Comparison of ENCODE assay signal across 27 cellular contexts in genomic region chr11:70064726-70065317, GRCh38. TPM values are rescaled to one million over a fixed set of nuclear protein-coding genes. Genes with fewer than 3 reads are reported as not detected.
DNase-seq lines count a peak whose midpoint lies in the region; ATAC-seq, FAIRE-seq and TF ChIP-seq lines count a peak whose summit lies in the region.
"Had no signal": no experiment of that assay in that cellular context is flagged by ENCODE, and none has a peak within 500 bp of the region (broad histone marks: within the 10 kb centered on the region; RNA-seq: fewer than 3 reads in every experiment).

No MANE protein-coding gene starts in this region.

- no peaks in the 10 kb centered on the region for H3K4me1 Mint-ChIP-seq in activated CD4-positive, alpha-beta memory T cell treated with anti-CD3 and anti-CD28 coated beads, Interleukin-2, amount 10 ng/mL, durations not matched to agents 7 days and 5 days
- H3K4me1 Mint-ChIP-seq in activated CD4-positive, alpha-beta memory T cell treated with anti-CD3 and anti-CD28 coated beads for 36 hours (ENCODE audit: low read depth): no peaks in the 10 kb centered on the region
- H3K4me1 Mint-ChIP-seq in HFFc6 (ENCODE audit: low read depth): no peaks in the 10 kb centered on the region
- H3K4me1 Mint-ChIP-seq: CD4-positive, CD25-positive, alpha-beta regulatory T cell had no signal

- dilution Hi-C loops in keratinocyte (cut with MboI; ENCODE audit: extremely low pct_ligation_motif_present, low sequenced_read_pairs): no loop called here

- H3K4me3 Mint-ChIP-seq in activated CD4-positive, alpha-beta memory T cell treated with anti-CD3 and anti-CD28 coated beads, Interleukin-2, amount 10 ng/mL, durations not matched to agents 7 days and 5 days: no peak overlapping the region
- H3K4me3 Mint-ChIP-seq in activated CD4-positive, alpha-beta memory T cell treated with anti-CD3 and anti-CD28 coated beads for 36 hours: no peak overlapping the region
- H3K4me3 Mint-ChIP-seq in HFFc6: no peak overlapping the region
- H3K4me3 Mint-ChIP-seq: activated T-cell treated with anti-CD3 and anti-CD28 coated beads, Interleukin-2, amount 50 U/mL, for 72 hours; CD4-positive, CD25-positive, alpha-beta regulatory T cell had no signal

- CTCF ChIA-PET in activated CD4-positive, alpha-beta memory T cell treated with anti-CD3 and anti-CD28 coated beads, Interleukin-2, amount 10 ng/mL, durations not matched to agents 7 days and 5 days (lab: Charles Lee): interaction anchor here (0.8 kb wide), 1 partner anchor 138 kb away, joined by 3 read pairs; no protein-coding TSS in a partner anchor
- CTCF ChIA-PET in activated CD4-positive, alpha-beta memory T cell treated with anti-CD3 and anti-CD28 coated beads for 36 hours (lab: Charles Lee): no interaction called here

- no peaks in the 10 kb centered on the region for H3K27me3 ChIP-seq in colonic mucosa
- no peaks in the 10 kb centered on the region for H3K27me3 ChIP-seq in keratinocyte (ENCODE audit: control insufficient read depth, extremely low read depth, insufficient read depth, low read length)
- no peaks in the 10 kb centered on the region for H3K27me3 ChIP-seq in thyroid gland
- H3K27me3 ChIP-seq: right lobe of liver had no signal

- H3K27me3 Mint-ChIP-seq in activated CD4-positive, alpha-beta memory T cell treated with anti-CD3 and anti-CD28 coated beads, Interleukin-2, amount 10 ng/mL, durations not matched to agents 7 days and 5 days: peaks cover 9% of the 10 kb centered on the region
- peaks cover 28% of the 10 kb centered on the region for H3K27me3 Mint-ChIP-seq in activated CD4-positive, alpha-beta memory T cell treated with anti-CD3 and anti-CD28 coated beads for 36 hours
- peaks cover 52% of the 10 kb centered on the region for H3K27me3 Mint-ChIP-seq in HFFc6 (ENCODE audit: insufficient read depth)

- H3K36me3 Mint-ChIP-seq in activated CD4-positive, alpha-beta memory T cell treated with anti-CD3 and anti-CD28 coated beads, Interleukin-2, amount 10 ng/mL, durations not matched to agents 7 days and 5 days (ENCODE audit: low read depth): no peaks in the 10 kb centered on the region
- no peaks in the 10 kb centered on the region for H3K36me3 Mint-ChIP-seq in activated CD4-positive, alpha-beta memory T cell treated with anti-CD3 and anti-CD28 coated beads for 36 hours
- H3K36me3 Mint-ChIP-seq in HFFc6 (ENCODE audit: low read depth): no peaks in the 10 kb centered on the region
- H3K36me3 Mint-ChIP-seq: CD4-positive, CD25-positive, alpha-beta regulatory T cell had no signal

- peak overlapping the region; percentile 69 for H3K4me2 ChIP-seq in keratinocyte (ENCODE audit: control insufficient read depth, extremely low read depth, insufficient read depth, low read depth, low read length)

- FAIRE-seq in keratinocyte (lab: Jason Lieb, UNC): peak; percentile 79

- no peaks in the 10 kb centered on the region for H3K9me3 ChIP-seq in colonic mucosa
- H3K9me3 ChIP-seq in keratinocyte (ENCODE audit: control insufficient read depth, low read depth, low read length): no peaks in the 10 kb centered on the region
- H3K9me3 ChIP-seq in thyroid gland: no peaks in the 10 kb centered on the region
- H3K9me3 ChIP-seq: mucosa of descending colon, right lobe of liver had no signal

- no peaks in the 10 kb centered on the region for H3K79me2 ChIP-seq in keratinocyte (ENCODE audit: control insufficient read depth, insufficient read depth, low read length)

- H3K9me3 Mint-ChIP-seq in activated CD4-positive, alpha-beta memory T cell treated with anti-CD3 and anti-CD28 coated beads, Interleukin-2, amount 10 ng/mL, durations not matched to agents 7 days and 5 days: no peaks in the 10 kb centered on the region
- H3K9me3 Mint-ChIP-seq in activated CD4-positive, alpha-beta memory T cell treated with anti-CD3 and anti-CD28 coated beads for 36 hours: no peaks in the 10 kb centered on the region
- H3K9me3 Mint-ChIP-seq in HFFc6: no peaks in the 10 kb centered on the region
- H3K9me3 Mint-ChIP-seq: activated T-cell treated with anti-CD3 and anti-CD28 coated beads, Interleukin-2, amount 50 U/mL, for 72 hours; CD4-positive, CD25-positive, alpha-beta regulatory T cell had no signal

- 28 to 54% methylated on average over 4 to 8 of the region's 8 CpGs for WGBS in thyroid gland, 2 donors

- no peaks in the 10 kb centered on the region for H4K20me1 ChIP-seq in keratinocyte (ENCODE audit: control insufficient read depth, extremely low read depth, insufficient read depth, low read length)

- no peaks in the 10 kb centered on the region for H3K9me1 ChIP-seq in keratinocyte (ENCODE audit: control insufficient read depth, extremely low read depth, insufficient read depth, low read length)

- H3K4me3 ChIP-seq in colonic mucosa (no peak overlapping the region), keratinocyte (ENCODE audit: control insufficient read depth in 2 of 3, extremely low read depth in 1 of 3, insufficient read depth in 2 of 3, low read depth in 1 of 3, low read length in 3 of 3) (no peak overlapping the region), thyroid gland (replicated peaks in 1 of 3) (no peak overlapping the region)
- H3K4me3 ChIP-seq: mucosa of descending colon, right lobe of liver had no signal

- peak; percentile 5 for DNase-seq in activated CD4-positive, alpha-beta memory T cell treated with anti-CD3 and anti-CD28 coated beads, Interleukin-2, amount 10 ng/mL, durations not matched to agents 7 days and 5 days
- DNase-seq in activated CD4-positive, alpha-beta memory T cell treated with anti-CD3 and anti-CD28 coated beads for 36 hours: no peak
- DNase-seq in colonic mucosa: peak; percentile 3
- no peak for DNase-seq in keratinocyte (ENCODE audit: low read depth, low spot score)
- peak; percentile 72 for DNase-seq in thyroid gland
- no peak for DNase-seq in HFFc6
- DNase-seq: 8988T; activated naive CD4-positive, alpha-beta T cell treated with anti-CD3 and anti-CD28 coated beads, Interleukin-2, amount 50 U/mL, for 16 hours; activated T-cell treated with anti-CD3 and anti-CD28 coated beads, Interleukin-2, amount 50 U/mL, for 72 hours; amniotic stem cell; brain microvascular endothelial cell; CD4-positive, CD25-positive, alpha-beta regulatory T cell; cortex of kidney; DND-41; hypothalamus; mucosa of descending colon; NCI-H1436; NCI-H446 treated with DMSO at 0.1 percent for 48 hours; right lobe of liver; stimulated activated CD4-positive, alpha-beta T cell treated with anti-CD3 and anti-CD28 coated beads, Interleukin-4, amount 100 ng/mL, for 1 hour; substantia nigra had no signal

- no peak for TF ChIP-seq POLR2A in thyroid gland (IDR thresholded peaks at IDR 0.05)

- H2AFZ ChIP-seq in keratinocyte (ENCODE audit: control insufficient read depth, low read length): peak overlapping the region; percentile 33

- H3K4me1 ChIP-seq in colonic mucosa: no peaks in the 10 kb centered on the region
- H3K4me1 ChIP-seq in keratinocyte (ENCODE audit: control insufficient read depth, extremely low read depth, insufficient read depth, low read length): peaks cover 29% of the 10 kb centered on the region
- H3K4me1 ChIP-seq in thyroid gland: peaks cover 27 to 51% of the 10 kb centered on the region in 2 donors

- H3K27ac ChIP-seq in colonic mucosa (no peak overlapping the region), keratinocyte (ENCODE audit: control insufficient read depth, insufficient read depth, low read length) (peak overlapping the region; percentile 80), thyroid gland (peak overlapping the region; percentile 14 to 58 (median 57))
- H3K27ac ChIP-seq: brain microvascular endothelial cell, right lobe of liver had no signal

- POLR2A ChIA-PET in activated CD4-positive, alpha-beta memory T cell treated with anti-CD3 and anti-CD28 coated beads, Interleukin-2, amount 10 ng/mL, durations not matched to agents 7 days and 5 days (lab: Charles Lee): no interaction called here
- POLR2A ChIA-PET in activated CD4-positive, alpha-beta memory T cell treated with anti-CD3 and anti-CD28 coated beads for 36 hours (lab: Charles Lee): no interaction called here

- H3K36me3 ChIP-seq in colonic mucosa (no peaks in the 10 kb centered on the region), keratinocyte (ENCODE audit: control insufficient read depth in 2 of 2, extremely low read depth in 1 of 2, insufficient read depth in 2 of 2, low read length in 2 of 2) (no peaks in the 10 kb centered on the region), thyroid gland (no peaks in the 10 kb centered on the region)
- H3K36me3 ChIP-seq: brain microvascular endothelial cell, right lobe of liver had no signal

- H3K9ac ChIP-seq in colonic mucosa (ENCODE audit: low read depth in 2 of 2, low read length in 2 of 2) (no peak overlapping the region), keratinocyte (ENCODE audit: control insufficient read depth, extremely low read depth, insufficient read depth, low read length) (peak overlapping the region; percentile 47)

- H3K27ac Mint-ChIP-seq in activated CD4-positive, alpha-beta memory T cell treated with anti-CD3 and anti-CD28 coated beads, Interleukin-2, amount 10 ng/mL, durations not matched to agents 7 days and 5 days: no peak overlapping the region
- no peak overlapping the region for H3K27ac Mint-ChIP-seq in activated CD4-positive, alpha-beta memory T cell treated with anti-CD3 and anti-CD28 coated beads for 36 hours
- H3K27ac Mint-ChIP-seq in HFFc6: no peak overlapping the region
- H3K27ac Mint-ChIP-seq: activated T-cell treated with anti-CD3 and anti-CD28 coated beads, Interleukin-2, amount 50 U/mL, for 72 hours; CD4-positive, CD25-positive, alpha-beta regulatory T cell had no signal

- TF ChIP-seq CTCF in colonic mucosa (IDR thresholded peaks at IDR 0.05) (no peak), keratinocyte (optimal IDR thresholded peaks at IDR 0.05 in 1 of 3, IDR thresholded peaks at IDR 0.05 in 1 of 3, conservative IDR thresholded peaks at IDR 0.05 in 1 of 3; ENCODE audit: extremely low read depth in 1 of 3, insufficient read depth in 2 of 3, low read length in 3 of 3) (no peak), thyroid gland (IDR thresholded peaks at IDR 0.05) (no peak), HFFc6 (IDR thresholded peaks at IDR 0.05) (no peak)

- ATAC-seq in HG02571 (IDR thresholded peaks at IDR 0.05; ENCODE audit: unreplicated experiment) (no peak), GM18858 (IDR thresholded peaks at IDR 0.05; ENCODE audit: unreplicated experiment) (no peak)
- ATAC-seq: activated T-cell treated with anti-CD3 and anti-CD28 coated beads, Interleukin-2, amount 50 U/mL, for 72 hours; mucosa of descending colon; Right ventricle myocardium inferior had no signal

- intact Hi-C loops in activated CD4-positive, alpha-beta memory T cell treated with anti-CD3 and anti-CD28 coated beads for 36 hours (cut with micrococcal nuclease): no loop called here
- intact Hi-C loops in colonic mucosa (cut with DNase I): no loop called here
- intact Hi-C loops in thyroid gland (cut with DNase I): no loop called here

RNA-seq across cellular contexts. Expression of gene ANO1, which starts 13.3 kb away (rescaled TPM):
- not detected for total RNA-seq in activated CD4-positive, alpha-beta memory T cell treated with anti-CD3 and anti-CD28 coated beads, Interleukin-2, amount 10 ng/mL, durations not matched to agents 7 days and 5 days
- total RNA-seq in activated CD4-positive, alpha-beta memory T cell treated with anti-CD3 and anti-CD28 coated beads for 36 hours: not detected
- total RNA-seq in colonic mucosa (10 to 100 TPM in 1 of 2 donors, 1 to 10 TPM in 1; 8.3 to 16.4 TPM), thyroid gland (10 to 100 TPM; 25.8 to 56.2 (median 35.3) TPM)
- polyA plus RNA-seq in keratinocyte: 9.1 to 158 TPM (median 45.2 TPM) in 3 replicates
- polyA plus RNA-seq in keratinocyte (2011; ENCODE audit: low read depth): 0.95 TPM
- polyA plus RNA-seq in keratinocyte (2011; cell fraction: cytosol; rRNA removed): 25.4 and 26.4 TPM in 2 replicates
- polyA plus RNA-seq in keratinocyte (2011; cell fraction: nucleus; rRNA removed): 54.1 and 62.1 TPM in 2 replicates
- 0.80 and 125 TPM in 2 replicates for polyA plus RNA-seq in keratinocyte (2012; ENCODE audit: low replicate concordance)
- 12.6 to 180 TPM (median 44.4 TPM) in 3 replicates for polyA minus RNA-seq in keratinocyte
- polyA minus RNA-seq in keratinocyte (2011; cell fraction: cytosol; rRNA and poly(A)+ RNA removed): 39.9 TPM
- polyA minus RNA-seq in keratinocyte (2011; cell fraction: nucleus; rRNA and poly(A)+ RNA removed): 36.9 and 58.1 TPM in 2 replicates
- total RNA-seq in HFFc6 (2021; fragmentation: NEBNext Ultra II Directional; extraction: Animal tissue kit (Norgen Biotek cat#: 25700)): not detected
- total RNA-seq: activated T-cell treated with anti-CD3 and anti-CD28 coated beads, Interleukin-2, amount 50 U/mL, for 72 hours; CD4-positive, CD25-positive, alpha-beta regulatory T cell; OCI-LY7; T-helper 2 cell treated with Interferon-gamma antibody and Interleukin-4, amounts not matched to agents 100 ng/mL and 5 ng/mL, for 36 hours had no signal
- polyA plus RNA-seq: CD4-positive, CD25-positive, alpha-beta regulatory T cell; neural cell had no signal

Comparison
In these comparisons a context has a peak if more than half of its experiments do, and no peak if none do; other contexts are left out.
1. DNase-seq: peak in activated CD4-positive, alpha-beta memory T cell treated with anti-CD3 and anti-CD28 coated beads, Interleukin-2, amount 10 ng/mL, durations not matched to agents 7 days and 5 days (single experiment), colonic mucosa (single experiment) and thyroid gland (2 of 2); none in activated CD4-positive, alpha-beta memory T cell treated with anti-CD3 and anti-CD28 coated beads for 36 hours (single experiment), keratinocyte (single experiment) and HFFc6 (single experiment).
2. RNA of gene ANO1, which starts 13.3 kb away (total RNA-seq): 25.8 to 56.2 TPM in thyroid gland and 8.3 to 16.4 TPM in colonic mucosa; not detected in activated CD4-positive, alpha-beta memory T cell treated with anti-CD3 and anti-CD28 coated beads, Interleukin-2, amount 10 ng/mL, durations not matched to agents 7 days and 5 days, not detected in activated CD4-positive, alpha-beta memory T cell treated with anti-CD3 and anti-CD28 coated beads for 36 hours and not detected in HFFc6; every median in the first group is over 4 times any median in the second.